ENCODE assay signal across 22 cellular contexts in genomic region chr1:227765261-227766014, GRCh38. TPM values are rescaled to one million over a fixed set of nuclear protein-coding genes. Genes with fewer than 3 reads are reported as not detected.
DNase-seq lines count a peak whose midpoint lies in the region; ATAC-seq and TF ChIP-seq lines count a peak whose summit lies in the region.
"Had no signal": no experiment of that assay in that cellular context is flagged by ENCODE, and none has a peak within 500 bp of the region (broad histone marks: within the 10 kb centered on the region; RNA-seq: fewer than 3 reads in every experiment).

No MANE protein-coding gene starts in this region.

- H3K27ac ChIP-seq in KMS-11 (peak overlapping the region; percentile 14; the same call in 1 of the 2 replicates), neuronal stem cell (replicated peaks; ENCODE audit: low read length) (no peak overlapping the region)
- H3K27ac ChIP-seq: neural progenitor cell, SJCRH30 had no signal

- no CpG with 5 or more reads among the region's 8 CpGs for WGBS in neuronal stem cell (ENCODE audit: extremely low coverage in 2 of 2, insufficient read length in 2 of 2, insufficient replicate concordance in 1 of 2), 2 donors

- peak overlapping the region; percentile 22 for H3K4me3 Mint-ChIP-seq in activated naive CD8-positive, alpha-beta T cell treated with anti-CD3 and anti-CD28 coated beads for 36 hours
- H3K4me3 Mint-ChIP-seq: mesothelial cell of epicardium, neural progenitor cell had no signal

- H2BK5ac ChIP-seq in neuronal stem cell (ENCODE audit: low read length): no peak overlapping the region

- H4K8ac ChIP-seq in neuronal stem cell (ENCODE audit: low read depth, low read length): no peak overlapping the region

- H3K27me3 Mint-ChIP-seq in activated naive CD8-positive, alpha-beta T cell treated with anti-CD3 and anti-CD28 coated beads for 36 hours: no peaks in the 10 kb centered on the region

- H3K23ac ChIP-seq in neuronal stem cell (ENCODE audit: low read depth, low read length, poor library complexity): peak overlapping the region; percentile 74

- H3K4me1 ChIP-seq in KMS-11 (ENCODE audit: low read depth, poor library complexity, severe bottlenecking) (peaks cover 53% of the 10 kb centered on the region), neuronal stem cell (ENCODE audit: control insufficient read depth in 2 of 2, insufficient read depth in 1 of 2, low read depth in 1 of 2, low read length in 2 of 2) (no peaks in the 10 kb centered on the region)
- H3K4me1 ChIP-seq: neural progenitor cell had no signal

- no peak overlapping the region for H2BK120ac ChIP-seq in neuronal stem cell (ENCODE audit: low read depth, low read length)

- H3K36me3 Mint-ChIP-seq in activated naive CD8-positive, alpha-beta T cell treated with anti-CD3 and anti-CD28 coated beads for 36 hours: peaks cover 21% of the 10 kb centered on the region

- no peak overlapping the region for H3K4me3 ChIP-seq in KMS-11 (IDR thresholded peaks at IDR 0.05; ENCODE audit: insufficient read depth, low read depth, low read length)
- H3K4me3 ChIP-seq in neuronal stem cell (ENCODE audit: low read length in 2 of 2): no peak overlapping the region
- H3K4me3 ChIP-seq: esophagus squamous epithelium, neural progenitor cell, SJCRH30, smooth muscle cell had no signal

- H3K4me2 ChIP-seq in KMS-11 (peak overlapping the region; percentile 18; the same call in 1 of the 2 replicates), neuronal stem cell (ENCODE audit: insufficient read depth, low read length, poor library complexity, severe bottlenecking) (no peak overlapping the region)
- H3K4me2 ChIP-seq: neural progenitor cell, smooth muscle cell had no signal

- no peaks in the 10 kb centered on the region; the same call in 1 of the 2 replicates for H4K20me1 ChIP-seq in KMS-11 (ENCODE audit: insufficient read depth)

- H3K9me3 ChIP-seq in neuronal stem cell (replicated peaks in 1 of 2; ENCODE audit: control insufficient read depth in 2 of 2, insufficient read depth in 1 of 2, low read depth in 1 of 2, low read length in 2 of 2): peaks cover 0 to 4% of the 10 kb centered on the region in 2 donors
- H3K9me3 ChIP-seq: esophagus squamous epithelium, SJCRH30 had no signal

- no peak for ATAC-seq in HG03097 (IDR thresholded peaks at IDR 0.05; ENCODE audit: low FRiP score, unreplicated experiment)
- no peak for ATAC-seq in HG02588 (IDR thresholded peaks at IDR 0.05; ENCODE audit: unreplicated experiment)
- ATAC-seq: HCT116 had no signal

- TF ChIP-seq CTCF in KMS-11 (conservative IDR thresholded peaks at IDR 0.05; ENCODE audit: low read depth, low read length): no peak

- H3K9ac ChIP-seq in KMS-11 (no peak overlapping the region), neuronal stem cell (ENCODE audit: low read depth, low read length, poor library complexity) (peak overlapping the region; percentile 72)
- H3K9ac ChIP-seq: neural progenitor cell had no signal

- no peak overlapping the region for H3K4ac ChIP-seq in neuronal stem cell (ENCODE audit: low read length)

- no peak overlapping the region for H3K18ac ChIP-seq in neuronal stem cell (ENCODE audit: low read length)

- H3K14ac ChIP-seq in neuronal stem cell (ENCODE audit: low read length): no peak overlapping the region

- H2BK12ac ChIP-seq in neuronal stem cell (ENCODE audit: low read length): no peak overlapping the region

- peaks cover 57% of the 10 kb centered on the region for H3K4me1 Mint-ChIP-seq in activated naive CD8-positive, alpha-beta T cell treated with anti-CD3 and anti-CD28 coated beads for 36 hours

- H3K27me3 ChIP-seq in KMS-11 (ENCODE audit: insufficient read depth, low read depth): no peaks in the 10 kb centered on the region
- no peaks in the 10 kb centered on the region for H3K27me3 ChIP-seq in neuronal stem cell (ENCODE audit: control insufficient read depth in 3 of 3, insufficient read depth in 3 of 3, low read depth in 1 of 3, low read length in 3 of 3)
- H3K27me3 ChIP-seq: neural progenitor cell, SJCRH30 had no signal

- no peak overlapping the region for H3K27ac Mint-ChIP-seq in activated naive CD8-positive, alpha-beta T cell treated with anti-CD3 and anti-CD28 coated beads for 36 hours
- H3K27ac Mint-ChIP-seq: mesothelial cell of epicardium, neural progenitor cell had no signal

- H3K36me3 ChIP-seq in KMS-11 (ENCODE audit: insufficient read depth) (peaks cover 6% of the 10 kb centered on the region; the same call in 1 of the 2 replicates), neuronal stem cell (replicated peaks in 1 of 2; ENCODE audit: control insufficient read depth in 2 of 2, insufficient read depth in 2 of 2, low read length in 2 of 2) (peaks cover 51 to 72% of the 10 kb centered on the region in 2 donors)
- H3K36me3 ChIP-seq: neural progenitor cell had no signal

- peak; percentile 63 for DNase-seq in NK-92 treated with Interleukin-12 subunit alpha and Interleukin-12 subunit beta, amount 100 ng/mL, for 24 hours (lab: John Stamatoyannopoulos, UW)
- DNase-seq in NK-92 (lab: John Stamatoyannopoulos, UW; ENCODE audit: unreplicated experiment) (no peak), neuronal stem cell (ENCODE audit: low spot score) (no peak), NCI-H345 (lab: John Stamatoyannopoulos, UW) (no peak)
- no peak for DNase-seq in activated naive CD8-positive, alpha-beta T cell treated with anti-CD3 and anti-CD28 coated beads for 36 hours
- DNase-seq: cerebellar nuclear complex, esophagus squamous epithelium, NCI-H1048 had no signal

- H3K9me3 Mint-ChIP-seq in activated naive CD8-positive, alpha-beta T cell treated with anti-CD3 and anti-CD28 coated beads for 36 hours: no peaks in the 10 kb centered on the region
- H3K9me3 Mint-ChIP-seq: mesothelial cell of epicardium, neural progenitor cell had no signal

- H2BK15ac ChIP-seq in neuronal stem cell (ENCODE audit: low read length): no peak overlapping the region

- H2AFZ ChIP-seq in KMS-11 (ENCODE audit: low read depth) (no peak overlapping the region), neuronal stem cell (ENCODE audit: low read length) (no peak overlapping the region)
- H2AFZ ChIP-seq: neural progenitor cell had no signal

- H2AK5ac ChIP-seq in neuronal stem cell (ENCODE audit: low read depth, low read length): no peak overlapping the region

- H3K79me1 ChIP-seq in neuronal stem cell (ENCODE audit: low read depth, low read length): peaks cover 8% of the 10 kb centered on the region

- H3K79me2 ChIP-seq in KMS-11 (ENCODE audit: insufficient read depth, low read depth): no peaks in the 10 kb centered on the region

- no peak overlapping the region for H4K91ac ChIP-seq in neuronal stem cell (ENCODE audit: low read depth, low read length, poor library complexity)

RNA-seq across cellular contexts. Expression of gene SNAP47, which starts 30.2 kb away (rescaled TPM):
- total RNA-seq in activated naive CD8-positive, alpha-beta T cell treated with anti-CD3 and anti-CD28 coated beads for 36 hours: 10 to 100 TPM; 24.1 to 30.5 TPM
- polyA plus RNA-seq in neuronal stem cell (2013, experiment 1 of 2): 27.1 TPM
- polyA plus RNA-seq in neuronal stem cell (2013, experiment 2 of 2): 25.3 TPM

RNA-seq across cellular contexts. Expression of gene JMJD4, which starts 30.3 kb away (rescaled TPM):
- total RNA-seq in activated naive CD8-positive, alpha-beta T cell treated with anti-CD3 and anti-CD28 coated beads for 36 hours: 10 to 100 TPM; 24.1 to 27.9 TPM
- 6.4 TPM for polyA plus RNA-seq in neuronal stem cell (2013, experiment 1 of 2)
- polyA plus RNA-seq in neuronal stem cell (2013, experiment 2 of 2): 5.6 TPM

RNA-seq across cellular contexts. Expression of gene PRSS38, which starts 50.0 kb away (rescaled TPM):
- not detected for total RNA-seq in activated naive CD8-positive, alpha-beta T cell treated with anti-CD3 and anti-CD28 coated beads for 36 hours
- polyA plus RNA-seq in neuronal stem cell (2013, experiment 1 of 2): not detected
- polyA plus RNA-seq in neuronal stem cell (2013, experiment 2 of 2): not detected
- total RNA-seq: A172; aorta; esophagus squamous epithelium; mesothelial cell of epicardium; NCI-H460; pulmonary artery endothelial cell; SJCRH30; smooth muscle cell; T-helper 2 cell treated with Interferon-gamma antibody and Interleukin-4, amounts not matched to agents 100 ng/mL and 5 ng/mL, for 36 hours had no signal
- polyA plus RNA-seq: aorta, BJ, smooth muscle cell had no signal
